ENCODE assay signal across 8 cellular contexts in genomic region chr20:63230800-63231268, GRCh38. TPM values are rescaled to one million over a fixed set of nuclear protein-coding genes. Genes with fewer than 3 reads are reported as not detected.
A peak's percentile ranks its signal among the peaks of the same experiment; 100 is the strongest.
DNase-seq lines count a peak whose midpoint lies in the region; ATAC-seq, FAIRE-seq and TF ChIP-seq lines count a peak whose summit lies in the region.

No MANE protein-coding gene starts in this region.

- H3K27me3 ChIP-seq in astrocyte (ENCODE audit: insufficient read depth, low read length) (no peaks in the 10 kb centered on the region), smooth muscle cell (ENCODE audit: low read depth) (no peaks in the 10 kb centered on the region)

- no peak overlapping the region for H3K4me3 Mint-ChIP-seq in activated CD8-positive, alpha-beta T cell treated with anti-CD3 and anti-CD28 coated beads for 36 hours
- no peak overlapping the region for H3K4me3 Mint-ChIP-seq in activated CD8-positive, alpha-beta T cell treated with anti-CD3 and anti-CD28 coated beads, Interleukin-2, amount 10 ng/mL, durations not matched to agents 7 days and 5 days
- H3K4me3 Mint-ChIP-seq in astrocyte (ENCODE audit: unreplicated experiment), result no peak overlapping the region

- no peaks in the 10 kb centered on the region for H3K79me2 ChIP-seq in astrocyte (ENCODE audit: insufficient read depth, low read length)
- no peaks in the 10 kb centered on the region for H3K79me2 ChIP-seq in smooth muscle cell (ENCODE audit: low read depth)

- H3K36me3 ChIP-seq in astrocyte (ENCODE audit: insufficient read depth, low read length), result no peaks in the 10 kb centered on the region
- H3K36me3 ChIP-seq in smooth muscle cell (ENCODE audit: low read depth), result no peaks in the 10 kb centered on the region

- peaks cover 30% of the 10 kb centered on the region for H3K27me3 Mint-ChIP-seq in activated CD8-positive, alpha-beta T cell treated with anti-CD3 and anti-CD28 coated beads for 36 hours
- H3K27me3 Mint-ChIP-seq in activated CD8-positive, alpha-beta T cell treated with anti-CD3 and anti-CD28 coated beads, Interleukin-2, amount 10 ng/mL, durations not matched to agents 7 days and 5 days (ENCODE audit: low read depth), result peaks cover 33% of the 10 kb centered on the region
- no peaks in the 10 kb centered on the region for H3K27me3 Mint-ChIP-seq in astrocyte (ENCODE audit: low read depth, unreplicated experiment)

- H2AFZ ChIP-seq in astrocyte (ENCODE audit: low read depth, low read length) (peak overlapping the region; percentile 65), smooth muscle cell (ENCODE audit: low read depth) (no peak overlapping the region)

- FAIRE-seq in astrocyte (lab: Jason Lieb, UNC), result no peak

- no peaks in the 10 kb centered on the region for H3K9me3 Mint-ChIP-seq in activated CD8-positive, alpha-beta T cell treated with anti-CD3 and anti-CD28 coated beads for 36 hours
- no peaks in the 10 kb centered on the region for H3K9me3 Mint-ChIP-seq in activated CD8-positive, alpha-beta T cell treated with anti-CD3 and anti-CD28 coated beads, Interleukin-2, amount 10 ng/mL, durations not matched to agents 7 days and 5 days (ENCODE audit: insufficient read depth)
- no peaks in the 10 kb centered on the region for H3K9me3 Mint-ChIP-seq in astrocyte (ENCODE audit: unreplicated experiment)

- WGBS in smooth muscle cell (ENCODE audit: low lambda C conversion rate), result 31% methylated on average over 17 of the region's 17 CpGs

- no peak overlapping the region for H3K27ac Mint-ChIP-seq in activated CD8-positive, alpha-beta T cell treated with anti-CD3 and anti-CD28 coated beads for 36 hours
- H3K27ac Mint-ChIP-seq in activated CD8-positive, alpha-beta T cell treated with anti-CD3 and anti-CD28 coated beads, Interleukin-2, amount 10 ng/mL, durations not matched to agents 7 days and 5 days, result no peak overlapping the region
- peak overlapping the region; percentile 98 for H3K27ac Mint-ChIP-seq in astrocyte (ENCODE audit: unreplicated experiment)

- H3K4me2 ChIP-seq in astrocyte (ENCODE audit: low read length), result peak overlapping the region; percentile 73
- peak overlapping the region; percentile 59 for H3K4me2 ChIP-seq in smooth muscle cell

- intact Hi-C loops in activated CD8-positive, alpha-beta T cell treated with anti-CD3 and anti-CD28 coated beads for 36 hours (cut with micrococcal nuclease), result no loop called here

- POLR2A ChIA-PET in activated CD8-positive, alpha-beta T cell treated with anti-CD3 and anti-CD28 coated beads for 36 hours (lab: Charles Lee), result no interaction called here
- POLR2A ChIA-PET in activated CD8-positive, alpha-beta T cell treated with anti-CD3 and anti-CD28 coated beads, Interleukin-2, amount 10 ng/mL, durations not matched to agents 7 days and 5 days (lab: Charles Lee), result no interaction called here

- H4K20me1 ChIP-seq in astrocyte (ENCODE audit: insufficient read depth, low read length) (no peaks in the 10 kb centered on the region), smooth muscle cell (ENCODE audit: low read depth) (no peaks in the 10 kb centered on the region)

- CTCF ChIA-PET in activated CD8-positive, alpha-beta T cell treated with anti-CD3 and anti-CD28 coated beads for 36 hours (lab: Charles Lee), result interaction anchor here (0.9 to 1.3 kb wide), 2 partner anchors 10 to 65 kb away, joined by 4 read pairs; no protein-coding TSS in a partner anchor
- CTCF ChIA-PET in activated CD8-positive, alpha-beta T cell treated with anti-CD3 and anti-CD28 coated beads, Interleukin-2, amount 10 ng/mL, durations not matched to agents 7 days and 5 days (lab: Charles Lee), result interaction anchor here (1.1 kb wide), 1 partner anchor 16 kb away, joined by 3 read pairs; no protein-coding TSS in a partner anchor

- H3K4me3 ChIP-seq in astrocyte (ENCODE audit: insufficient read depth, low read depth, low read length) (no peak overlapping the region), smooth muscle cell (no peak overlapping the region)

- H3K4me1 Mint-ChIP-seq in activated CD8-positive, alpha-beta T cell treated with anti-CD3 and anti-CD28 coated beads for 36 hours (ENCODE audit: low read depth), result peaks cover 8% of the 10 kb centered on the region
- peaks cover 5% of the 10 kb centered on the region for H3K4me1 Mint-ChIP-seq in activated CD8-positive, alpha-beta T cell treated with anti-CD3 and anti-CD28 coated beads, Interleukin-2, amount 10 ng/mL, durations not matched to agents 7 days and 5 days (ENCODE audit: low read depth)
- H3K4me1 Mint-ChIP-seq in astrocyte (ENCODE audit: low read depth, unreplicated experiment), result peaks cover 42% of the 10 kb centered on the region

- ATAC-seq in activated CD8-positive, alpha-beta T cell treated with anti-CD3 and anti-CD28 coated beads for 36 hours, result no peak
- no peak for ATAC-seq in activated CD8-positive, alpha-beta T cell treated with anti-CD3 and anti-CD28 coated beads, Interleukin-2, amount 10 ng/mL, durations not matched to agents 7 days and 5 days
- ATAC-seq in GM21447 (IDR thresholded peaks at IDR 0.05; ENCODE audit: unreplicated experiment), result no peak
- no peak for ATAC-seq in GM19023 (IDR thresholded peaks at IDR 0.05; ENCODE audit: unreplicated experiment)

- no peaks in the 10 kb centered on the region for H3K9me3 ChIP-seq in astrocyte (ENCODE audit: insufficient read depth, low read depth, low read length)
- H3K9me3 ChIP-seq in smooth muscle cell (replicated peaks; ENCODE audit: low read depth), result no peaks in the 10 kb centered on the region

- DNase-seq in activated CD8-positive, alpha-beta T cell treated with anti-CD3 and anti-CD28 coated beads for 36 hours, result no peak
- no peak for DNase-seq in activated CD8-positive, alpha-beta T cell treated with anti-CD3 and anti-CD28 coated beads, Interleukin-2, amount 10 ng/mL, durations not matched to agents 7 days and 5 days
- DNase-seq in astrocyte (ENCODE audit: low read depth) (peak; percentile 62), hippocampal formation (lab: John Stamatoyannopoulos, UW) (peak; percentile 45), smooth muscle cell (lab: John Stamatoyannopoulos, UW; ENCODE audit: unreplicated experiment) (peak; percentile 32)
- no peak for DNase-seq in effector CD8-positive, alpha-beta T cell (lab: John Stamatoyannopoulos, UW)

- peak; percentile 24 for TF ChIP-seq CTCF in activated CD8-positive, alpha-beta T cell treated with anti-CD3 and anti-CD28 coated beads for 36 hours (IDR thresholded peaks at IDR 0.05)
- TF ChIP-seq CTCF in astrocyte (IDR thresholded peaks at IDR 0.05; ENCODE audit: insufficient read depth, low read depth, low read length) (peak; percentile 34), smooth muscle cell (IDR thresholded peaks at IDR 0.05; ENCODE audit: borderline replicate concordance, insufficient read depth, poor library complexity, severe bottlenecking) (peak; percentile 24)

- H3K4me1 ChIP-seq in astrocyte (ENCODE audit: insufficient read depth, low read length) (peaks cover 47% of the 10 kb centered on the region), smooth muscle cell (ENCODE audit: low read depth) (peaks cover 36% of the 10 kb centered on the region)

- H3K27ac ChIP-seq in astrocyte (ENCODE audit: low read depth, low read length) (peak overlapping the region; percentile 97), smooth muscle cell (ENCODE audit: low read depth) (peak overlapping the region; percentile 93)

- H3K9ac ChIP-seq in astrocyte (ENCODE audit: low read length) (peak overlapping the region; percentile 80), smooth muscle cell (ENCODE audit: low read depth) (no peak overlapping the region)

- peaks cover 16% of the 10 kb centered on the region for H3F3A ChIP-seq in smooth muscle cell (ENCODE audit: low read depth)

- no peaks in the 10 kb centered on the region for H3K36me3 Mint-ChIP-seq in activated CD8-positive, alpha-beta T cell treated with anti-CD3 and anti-CD28 coated beads for 36 hours (ENCODE audit: low read depth)
- no peaks in the 10 kb centered on the region for H3K36me3 Mint-ChIP-seq in activated CD8-positive, alpha-beta T cell treated with anti-CD3 and anti-CD28 coated beads, Interleukin-2, amount 10 ng/mL, durations not matched to agents 7 days and 5 days (ENCODE audit: low read depth)
- H3K36me3 Mint-ChIP-seq in astrocyte (ENCODE audit: low read depth, unreplicated experiment), result no peaks in the 10 kb centered on the region

RNA-seq across cellular contexts. Expression of gene BIRC7, which starts 4.9 kb away (rescaled TPM):
- 1 to 10 TPM; 5.1 to 5.3 TPM for total RNA-seq in activated CD8-positive, alpha-beta T cell treated with anti-CD3 and anti-CD28 coated beads for 36 hours
- total RNA-seq in activated CD8-positive, alpha-beta T cell treated with anti-CD3 and anti-CD28 coated beads, Interleukin-2, amount 10 ng/mL, durations not matched to agents 7 days and 5 days, result under 1 TPM; 0.37 to 0.74 TPM
- total RNA-seq in astrocyte (2.9 and 3.3 TPM in 2 replicates), smooth muscle cell (3.5 and 5.8 TPM in 2 replicates)
- 10.9 and 12.2 TPM in 2 replicates for polyA plus RNA-seq in smooth muscle cell

RNA-seq across cellular contexts. Expression of gene YTHDF1, which starts 14.9 kb away (rescaled TPM):
- total RNA-seq in activated CD8-positive, alpha-beta T cell treated with anti-CD3 and anti-CD28 coated beads for 36 hours, result 10 to 100 TPM; 31.0 TPM
- total RNA-seq in activated CD8-positive, alpha-beta T cell treated with anti-CD3 and anti-CD28 coated beads, Interleukin-2, amount 10 ng/mL, durations not matched to agents 7 days and 5 days, result 10 to 100 TPM; 36.2 to 38.7 TPM
- total RNA-seq in astrocyte, result 98.9 and 107 TPM in 2 replicates
- 25.3 and 28.2 TPM in 2 replicates for total RNA-seq in smooth muscle cell
- 35.8 and 50.9 TPM in 2 replicates for polyA plus RNA-seq in smooth muscle cell

RNA-seq across cellular contexts. Expression of gene NKAIN4, which starts 23.4 kb away (rescaled TPM):
- total RNA-seq in activated CD8-positive, alpha-beta T cell treated with anti-CD3 and anti-CD28 coated beads for 36 hours, result not detected
- not detected for total RNA-seq in activated CD8-positive, alpha-beta T cell treated with anti-CD3 and anti-CD28 coated beads, Interleukin-2, amount 10 ng/mL, durations not matched to agents 7 days and 5 days
- total RNA-seq in astrocyte (146 and 162 TPM in 2 replicates), smooth muscle cell (34.2 and 50.0 TPM in 2 replicates)
- polyA plus RNA-seq in smooth muscle cell, result 19.8 and 78.9 TPM in 2 replicates

RNA-seq across cellular contexts. Expression of gene ARFGAP1, which starts 41.8 kb away (rescaled TPM):
- total RNA-seq in activated CD8-positive, alpha-beta T cell treated with anti-CD3 and anti-CD28 coated beads for 36 hours, result 10 to 100 TPM; 71.3 to 75.0 TPM
- 10 to 100 TPM; 68.7 to 75.6 TPM for total RNA-seq in activated CD8-positive, alpha-beta T cell treated with anti-CD3 and anti-CD28 coated beads, Interleukin-2, amount 10 ng/mL, durations not matched to agents 7 days and 5 days
- total RNA-seq in astrocyte (220 and 225 TPM in 2 replicates), smooth muscle cell (100 and 101 TPM in 2 replicates)
- polyA plus RNA-seq in smooth muscle cell, result 169 and 188 TPM in 2 replicates

Comparison
In these comparisons a context has a peak if more than half of its experiments do, and no peak if none do; other contexts are left out.
1. DNase-seq: peak in astrocyte (single experiment), hippocampal formation (2 of 2) and smooth muscle cell (single experiment); none in activated CD8-positive, alpha-beta T cell treated with anti-CD3 and anti-CD28 coated beads for 36 hours (single experiment), activated CD8-positive, alpha-beta T cell treated with anti-CD3 and anti-CD28 coated beads, Interleukin-2, amount 10 ng/mL, durations not matched to agents 7 days and 5 days (single experiment) and effector CD8-positive, alpha-beta T cell (single experiment).
2. RNA of gene NKAIN4, which starts 23.4 kb away (total RNA-seq): 146 to 162 TPM in astrocyte and 34.2 to 50.0 TPM in smooth muscle cell; not detected in activated CD8-positive, alpha-beta T cell treated with anti-CD3 and anti-CD28 coated beads for 36 hours and not detected in activated CD8-positive, alpha-beta T cell treated with anti-CD3 and anti-CD28 coated beads, Interleukin-2, amount 10 ng/mL, durations not matched to agents 7 days and 5 days; every median in the first group is over 10 times any median in the second.
3. Peak in every context shown above with its lines, with median percentiles within 50 percentile points of each other: CTCF ChIP-seq.